20 cellular contexts compared by ENCODE assay signal in the genomic region with DNA sequence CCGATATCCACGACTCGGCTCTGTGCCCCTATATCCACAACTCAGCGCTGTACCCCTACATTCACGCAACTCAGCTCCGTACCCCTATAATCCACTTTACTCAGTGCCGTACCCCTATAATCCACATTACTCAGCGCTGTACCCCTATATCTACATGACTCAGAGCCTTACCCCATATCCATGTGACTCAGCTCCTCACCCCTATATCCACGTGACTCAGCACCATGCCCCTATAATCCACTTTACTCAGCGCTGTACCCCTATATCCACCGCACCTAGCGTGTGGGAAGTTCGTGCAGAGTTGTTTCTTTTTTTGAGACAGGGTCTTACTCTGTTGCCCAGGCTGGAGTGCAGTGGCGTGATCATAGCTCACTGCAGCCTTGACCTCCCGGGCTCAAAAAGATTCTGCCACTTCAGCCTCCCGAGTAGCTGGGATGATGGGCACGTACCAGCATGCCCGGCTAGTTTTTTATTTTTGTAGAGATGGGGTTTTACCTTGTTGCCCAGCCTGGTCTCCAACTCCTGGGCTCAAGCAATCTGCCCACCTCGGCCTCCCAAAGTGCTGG. TPM values are rescaled to one million over a fixed set of nuclear protein-coding genes. Genes with fewer than 3 reads are reported as not detected.
DNase-seq lines count a peak whose midpoint lies in the region; ATAC-seq, FAIRE-seq and TF ChIP-seq lines count a peak whose summit lies in the region.
"Had no signal": no experiment of that assay in that cellular context is flagged by ENCODE, and none has a peak within 500 bp of the region (broad histone marks: within the 10 kb centered on the region; RNA-seq: fewer than 3 reads in every experiment).

No MANE protein-coding gene starts in this region.

- ATAC-seq in right cardiac atrium (no peak), GM12878 (no peak), GM21390 (IDR thresholded peaks at IDR 0.05; ENCODE audit: unreplicated experiment) (no peak), HG02885 (IDR thresholded peaks at IDR 0.05; ENCODE audit: poor library complexity, unreplicated experiment) (no peak)
- ATAC-seq in activated CD8-positive, alpha-beta memory T cell treated with anti-CD3 and anti-CD28 coated beads, Interleukin-2, amount 10 ng/mL, durations not matched to agents 7 days and 5 days = no peak
- ATAC-seq: naive thymus-derived CD4-positive, alpha-beta T cell; stimulated activated naive B cell treated with anti-CD40 and anti-IgM and Interleukin-4, amounts not matched to agents 10 μg/mL and 1 μg/mL and 100 μg/mL, for 72 hours; T-cell had no signal

- TF ChIP-seq POLR2A in GM12878 (IDR thresholded peaks at IDR 0.05; ENCODE audit: low read depth, low read length) = no peak

- no peak overlapping the region for H3K4me3 Mint-ChIP-seq in nephron progenitor cell
- H3K4me3 Mint-ChIP-seq in activated CD8-positive, alpha-beta memory T cell treated with anti-CD3 and anti-CD28 coated beads, Interleukin-2, amount 10 ng/mL, durations not matched to agents 7 days and 5 days = no peak overlapping the region
- H3K4me3 Mint-ChIP-seq: naive thymus-derived CD4-positive, alpha-beta T cell; stimulated activated naive B cell treated with anti-CD40 and anti-IgM and Interleukin-4, amounts not matched to agents 10 μg/mL and 1 μg/mL and 100 μg/mL, for 72 hours; T-cell had no signal

- 0 out of 4 replicates have a peak, but pooled peaks cover 0 to 6% of the 10 kb centered on the region in 2 experiments for H3K36me3 ChIP-seq in GM12878 (ENCODE audit: control insufficient read depth in 2 of 2, insufficient read depth in 2 of 2, low read length in 1 of 2)

- BruUV-seq in GM12878 (replicated peaks; lab: Mats Ljungman, UMichigan) = no TSS peak

- in situ Hi-C loops in GM12878 (cut with MboI) = no loop called here

- H3K4me3 ChIP-seq in right cardiac atrium (ENCODE audit: low read length) = no peak overlapping the region
- H3K4me3 ChIP-seq in GM12878 = no peak overlapping the region
- H3K4me3 ChIP-seq: adrenal gland, BLaER1, gastroesophageal sphincter had no signal

- intact Hi-C loops in right cardiac atrium (cut with DNase I) (no loop called here), cardiac septum (cut with DNase I) (no loop called here), GM12878 (cut with micrococcal nuclease; ENCODE audit: unreplicated experiment) (no loop called here)

- WGBS in right cardiac atrium = 98% methylated on average over 19 of the region's 19 CpGs
- WGBS in GM12878 (ENCODE audit: insufficient coverage, insufficient replicate concordance, low lambda C conversion rate, missing lambda C conversion rate) = 97% methylated on average over 19 of the region's 19 CpGs

- no peaks in the 10 kb centered on the region for H3K79me2 ChIP-seq in GM12878 (ENCODE audit: control insufficient read depth, insufficient read depth, low read length)

- RAD21 ChIA-PET in GM12878 (lab: Charles Lee; ENCODE audit: unreplicated experiment) = no interaction called here

- H3K9me3 Mint-ChIP-seq in nephron progenitor cell = no peaks in the 10 kb centered on the region
- H3K9me3 Mint-ChIP-seq in activated CD8-positive, alpha-beta memory T cell treated with anti-CD3 and anti-CD28 coated beads, Interleukin-2, amount 10 ng/mL, durations not matched to agents 7 days and 5 days (ENCODE audit: low read depth) = no peaks in the 10 kb centered on the region
- H3K9me3 Mint-ChIP-seq: naive thymus-derived CD4-positive, alpha-beta T cell; stimulated activated naive B cell treated with anti-CD40 and anti-IgM and Interleukin-4, amounts not matched to agents 10 μg/mL and 1 μg/mL and 100 μg/mL, for 72 hours; T-cell had no signal

- H3K4me2 ChIP-seq in GM12878 (ENCODE audit: control insufficient read depth, insufficient read depth) = no peak overlapping the region

- POLR2A ChIA-PET in GM12878 (lab: Charles Lee) = interaction anchor here (1.1 kb wide), 1 partner anchor 22 kb away, joined by 4 read pairs; no protein-coding TSS in a partner anchor

- no peak overlapping the region for H3K9ac ChIP-seq in GM12878 (ENCODE audit: control insufficient read depth, insufficient read depth, low read length)

- H3K9me3 ChIP-seq in right cardiac atrium (ENCODE audit: control insufficient read depth, low read length) (no peaks in the 10 kb centered on the region), GM12878 (replicated peaks; ENCODE audit: control insufficient read depth, insufficient read depth, low read length) (no peaks in the 10 kb centered on the region)
- H3K9me3 ChIP-seq: adrenal gland, BLaER1, gastroesophageal sphincter had no signal

- H4K20me1 ChIP-seq in GM12878 (ENCODE audit: control insufficient read depth, insufficient read depth) = no peaks in the 10 kb centered on the region
- H4K20me1 ChIP-seq: BLaER1 had no signal

- SMC1A ChIA-PET in GM12878 (lab: Charles Lee; ENCODE audit: uncharacterized antibody, unreplicated experiment) = interaction anchor here (1.0 kb wide), 1 partner anchor 15 kb away, joined by 3 read pairs; no protein-coding TSS in a partner anchor

- DNase-seq in right cardiac atrium (peak in 2 of 3 donors; percentile 12 to 16), cardiac septum (ENCODE audit: low spot score) (no peak), GM12878 (ENCODE audit: low read depth, low spot score) (no peak), nephron progenitor cell (no peak), NCI-H510A treated with DMSO at 0.1 percent for 48 hours (lab: John Stamatoyannopoulos, UW) (no peak)
- DNase-seq in activated CD8-positive, alpha-beta memory T cell treated with anti-CD3 and anti-CD28 coated beads, Interleukin-2, amount 10 ng/mL, durations not matched to agents 7 days and 5 days = no peak
- DNase-seq: activated CD4-positive, alpha-beta T cell treated with anti-CD3 and anti-CD28 coated beads for 4 hours; activated effector memory CD4-positive, alpha-beta T cell treated with Interleukin-2 at 50 U/mL for 16 hours; KBM-7; naive thymus-derived CD4-positive, alpha-beta T cell; NCI-H1694; stimulated activated CD4-positive, alpha-beta T cell treated with anti-CD3 and anti-CD28 coated beads, Interleukin-2, amount 100 ng/mL, for 24 hours; stimulated activated naive B cell treated with anti-CD40 and anti-IgM and Interleukin-4, amounts not matched to agents 10 μg/mL and 1 μg/mL and 100 μg/mL, for 72 hours; T-cell had no signal

- no peak for TF ChIP-seq EP300 in GM12878 (IDR thresholded peaks at IDR 0.05; ENCODE audit: borderline replicate concordance in 1 of 2, control insufficient read depth in 1 of 2, low read depth in 2 of 2, low read length in 2 of 2)

- H3K4me1 ChIP-seq in right cardiac atrium (ENCODE audit: control insufficient read depth, insufficient read depth, low read length) (peaks cover 9% of the 10 kb centered on the region), GM12878 (ENCODE audit: control insufficient read depth, insufficient read depth, low read length) (peaks cover 7% of the 10 kb centered on the region)

- peaks cover 10% of the 10 kb centered on the region for H3K36me3 Mint-ChIP-seq in nephron progenitor cell (ENCODE audit: low read depth)
- H3K36me3 Mint-ChIP-seq in activated CD8-positive, alpha-beta memory T cell treated with anti-CD3 and anti-CD28 coated beads, Interleukin-2, amount 10 ng/mL, durations not matched to agents 7 days and 5 days = peaks cover 9% of the 10 kb centered on the region

- peak overlapping the region; percentile 52 for H3K27ac Mint-ChIP-seq in nephron progenitor cell
- no peak overlapping the region for H3K27ac Mint-ChIP-seq in activated CD8-positive, alpha-beta memory T cell treated with anti-CD3 and anti-CD28 coated beads, Interleukin-2, amount 10 ng/mL, durations not matched to agents 7 days and 5 days
- H3K27ac Mint-ChIP-seq: stimulated activated naive B cell treated with anti-CD40 and anti-IgM and Interleukin-4, amounts not matched to agents 10 μg/mL and 1 μg/mL and 100 μg/mL, for 72 hours had no signal

- no peaks in the 10 kb centered on the region for H3K27me3 ChIP-seq in right cardiac atrium (ENCODE audit: control insufficient read depth, insufficient read depth)
- H3K27me3 ChIP-seq in GM12878 (replicated peaks in 1 of 2; ENCODE audit: control insufficient read depth in 2 of 2, insufficient read depth in 2 of 2, low read length in 1 of 2) = no peaks in the 10 kb centered on the region
- H3K27me3 ChIP-seq: adrenal gland, BLaER1, gastroesophageal sphincter had no signal

- CTCF ChIA-PET in GM12878 (lab: Yijun Ruan, JAX) = interaction anchor here (0.6 kb wide), 1 partner anchor 1744 kb away, joined by 3 read pairs; no protein-coding TSS in a partner anchor
- CTCF ChIA-PET in activated CD8-positive, alpha-beta memory T cell treated with anti-CD3 and anti-CD28 coated beads, Interleukin-2, amount 10 ng/mL, durations not matched to agents 7 days and 5 days (lab: Charles Lee) = no interaction called here

- no peaks in the 10 kb centered on the region for H3K27me3 Mint-ChIP-seq in nephron progenitor cell (ENCODE audit: low read depth, poor library complexity)
- H3K27me3 Mint-ChIP-seq in activated CD8-positive, alpha-beta memory T cell treated with anti-CD3 and anti-CD28 coated beads, Interleukin-2, amount 10 ng/mL, durations not matched to agents 7 days and 5 days = no peaks in the 10 kb centered on the region
- H3K27me3 Mint-ChIP-seq: naive thymus-derived CD4-positive, alpha-beta T cell; stimulated activated naive B cell treated with anti-CD40 and anti-IgM and Interleukin-4, amounts not matched to agents 10 μg/mL and 1 μg/mL and 100 μg/mL, for 72 hours; T-cell had no signal

- H3K4me1 Mint-ChIP-seq in nephron progenitor cell = peaks cover 38% of the 10 kb centered on the region
- H3K4me1 Mint-ChIP-seq in activated CD8-positive, alpha-beta memory T cell treated with anti-CD3 and anti-CD28 coated beads, Interleukin-2, amount 10 ng/mL, durations not matched to agents 7 days and 5 days = peaks cover 19% of the 10 kb centered on the region

- H3K27ac ChIP-seq in right cardiac atrium (ENCODE audit: low read length) (no peak overlapping the region), GM12878 (ENCODE audit: control insufficient read depth, insufficient read depth) (no peak overlapping the region)

- no peak for TF ChIP-seq CTCF in GM12878 (IDR thresholded peaks at IDR 0.05 in 2 of 3, conservative IDR thresholded peaks at IDR 0.05 in 1 of 3; ENCODE audit: control insufficient read depth in 2 of 3, extremely low read depth in 1 of 3, insufficient read depth in 1 of 3, low read depth in 3 of 3, low read length in 3 of 3)
- TF ChIP-seq CTCF in nephron progenitor cell (IDR thresholded peaks at IDR 0.05) = no peak

- TF ChIP-seq RAD21 in GM12878 (IDR thresholded peaks at IDR 0.05; ENCODE audit: insufficient read depth, low read depth, low read length) = no peak

- FAIRE-seq in GM12878 (lab: Jason Lieb, UNC) = no peak
- FAIRE-seq: TTC549 had no signal

- no peak overlapping the region for H2AFZ ChIP-seq in GM12878 (ENCODE audit: control insufficient read depth, low read depth, low read length)

RNA-seq across cellular contexts. Expression of a gene that starts 17.4 kb away (rescaled TPM):
- total RNA-seq in right cardiac atrium (10 to 100 TPM; 11.2 to 17.0 (median 12.8) TPM), cardiac septum (11.1 TPM), GM12878 (2014; rRNA removed) (14.9 and 16.9 TPM in 2 replicates), GM12878 (2014; rRNA removed; fragmentation: Illumina TruSeq; extraction: Trizol) (10.7 and 11.7 TPM in 2 replicates), GM12878 (2021) (8.5 and 9.6 TPM in 2 replicates)
- polyA plus RNA-seq in right cardiac atrium (22.3 TPM), GM12878 (2011; rRNA removed) (6.3 and 10.7 TPM in 2 replicates), GM12878 (2014; fragmentation: Illumina TruSeq; extraction: Trizol) (7.4 and 11.0 TPM in 2 replicates), GM12878 (2014; fragmentation: Nextera tagmentation; extraction: Ambion mirVana) (1 to 10 TPM; 3.9 to 4.1 TPM), GM12878 (2014; rRNA removed) (13.3 and 16.0 TPM in 2 replicates), GM12878 (2016; fragmentation: Nextera tagmentation; extraction: Ambion mirVana) (10 to 100 TPM; 11.0 to 12.2 TPM)
- total RNA-seq in GM12878 (2013; cell fraction: nucleolus; rRNA removed) = 4.4 and 5.6 TPM in 2 replicates
- polyA plus RNA-seq in GM12878 (2011; ENCODE audit: low read depth) = 5.9 TPM
- 19.2 and 23.4 TPM in 2 replicates for polyA plus RNA-seq in GM12878 (2011; cell fraction: cytosol; rRNA removed)
- 7.1 and 8.6 TPM in 2 replicates for polyA plus RNA-seq in GM12878 (2011; cell fraction: nucleus; rRNA removed)
- 10.3 and 11.5 TPM in 2 replicates for polyA plus RNA-seq in GM12878 (2012)
- polyA minus RNA-seq in GM12878 (2011; rRNA and poly(A)+ RNA removed) = 6.4 and 17.8 TPM in 2 replicates
- 3.9 and 5.0 TPM in 2 replicates for polyA minus RNA-seq in GM12878 (2011; cell fraction: cytosol; rRNA and poly(A)+ RNA removed)
- 3.3 and 4.8 TPM in 2 replicates for polyA minus RNA-seq in GM12878 (2011; cell fraction: nucleus; rRNA and poly(A)+ RNA removed)
- 1 to 10 TPM; 7.2 to 8.6 TPM for total RNA-seq in activated CD8-positive, alpha-beta memory T cell treated with anti-CD3 and anti-CD28 coated beads, Interleukin-2, amount 10 ng/mL, durations not matched to agents 7 days and 5 days

RNA-seq across cellular contexts. Expression of a gene that starts 17.5 kb away (rescaled TPM):
- total RNA-seq in right cardiac atrium (10 to 100 TPM; 29.1 to 37.5 (median 32.7) TPM), cardiac septum (36.9 TPM), GM12878 (2014; rRNA removed) (26.8 and 30.8 TPM in 2 replicates), GM12878 (2014; rRNA removed; fragmentation: Illumina TruSeq; extraction: Trizol) (16.8 and 19.0 TPM in 2 replicates), GM12878 (2021) (29.3 and 34.3 TPM in 2 replicates)
- polyA plus RNA-seq in right cardiac atrium (15.2 TPM), GM12878 (2011; rRNA removed) (16.2 and 21.3 TPM in 2 replicates), GM12878 (2014; fragmentation: Illumina TruSeq; extraction: Trizol) (20.1 and 22.7 TPM in 2 replicates), GM12878 (2014; fragmentation: Nextera tagmentation; extraction: Ambion mirVana) (1 to 10 TPM in 1 of 2 experiments, under 1 TPM in 1; 0.88 to 1.1 TPM), GM12878 (2014; rRNA removed) (18.7 and 19.3 TPM in 2 replicates), GM12878 (2016; fragmentation: Nextera tagmentation; extraction: Ambion mirVana) (1 to 10 TPM; 6.5 to 6.8 TPM)
- 178 and 196 TPM in 2 replicates for total RNA-seq in GM12878 (2013; cell fraction: nucleolus; rRNA removed)
- 13.0 TPM for polyA plus RNA-seq in GM12878 (2011; ENCODE audit: low read depth)
- polyA plus RNA-seq in GM12878 (2011; cell fraction: cytosol; rRNA removed) = 16.1 and 18.3 TPM in 2 replicates
- polyA plus RNA-seq in GM12878 (2011; cell fraction: nucleus; rRNA removed) = 58.9 and 71.6 TPM in 2 replicates
- polyA plus RNA-seq in GM12878 (2012) = 15.5 and 16.4 TPM in 2 replicates
- polyA minus RNA-seq in GM12878 (2011; rRNA and poly(A)+ RNA removed) = 69.6 and 77.8 TPM in 2 replicates
- 18.0 and 25.4 TPM in 2 replicates for polyA minus RNA-seq in GM12878 (2011; cell fraction: cytosol; rRNA and poly(A)+ RNA removed)
- 58.6 and 99.3 TPM in 2 replicates for polyA minus RNA-seq in GM12878 (2011; cell fraction: nucleus; rRNA and poly(A)+ RNA removed)
- total RNA-seq in activated CD8-positive, alpha-beta memory T cell treated with anti-CD3 and anti-CD28 coated beads, Interleukin-2, amount 10 ng/mL, durations not matched to agents 7 days and 5 days = 10 to 100 TPM; 49.6 to 61.9 TPM

Comparison
In these comparisons a context has a peak if more than half of its experiments do, and no peak if none do; other contexts are left out.
1. DNase-seq: peak in right cardiac atrium (2 of 3); none in cardiac septum (single experiment), GM12878 (single experiment), nephron progenitor cell (single experiment), NCI-H510A treated with DMSO at 0.1 percent for 48 hours (single experiment) and activated CD8-positive, alpha-beta memory T cell treated with anti-CD3 and anti-CD28 coated beads, Interleukin-2, amount 10 ng/mL, durations not matched to agents 7 days and 5 days (single experiment).